Comparison of ENCODE assay signal across 9 cellular contexts in genomic region chr19:40603071-40603718, GRCh38. TPM values are rescaled to one million over a fixed set of nuclear protein-coding genes. Genes with fewer than 3 reads are reported as not detected.
DNase-seq lines count a peak whose midpoint lies in the region; FAIRE-seq and TF ChIP-seq lines count a peak whose summit lies in the region.
"Had no signal": no experiment of that assay in that cellular context is flagged by ENCODE, and none has a peak within 500 bp of the region (broad histone marks: within the 10 kb centered on the region; RNA-seq: fewer than 3 reads in every experiment).

No MANE protein-coding gene starts in this region.

- no peaks in the 10 kb centered on the region for H3K36me3 ChIP-seq in endothelial cell of umbilical vein (ENCODE audit: control insufficient read depth in 2 of 2, extremely low read depth in 1 of 2, insufficient read depth in 2 of 2, low read length in 2 of 2)

- H3K79me2 ChIP-seq in endothelial cell of umbilical vein (ENCODE audit: control insufficient read depth, insufficient read depth, low read length), result no peaks in the 10 kb centered on the region

- H3K4me1 ChIP-seq in endothelial cell of umbilical vein (ENCODE audit: control insufficient read depth, extremely low read depth, insufficient read depth, low read length), result peaks cover 47% of the 10 kb centered on the region

- H3K27me3 ChIP-seq in endothelial cell of umbilical vein (ENCODE audit: control insufficient read depth in 2 of 2, insufficient read depth in 2 of 2, low read length in 2 of 2), result peaks cover 4 to 6% of the 10 kb centered on the region in 2 experiments

- TF ChIP-seq CTCF in endothelial cell of umbilical vein (IDR thresholded peaks at IDR 0.05; ENCODE audit: extremely low read depth in 1 of 2, insufficient read depth in 1 of 2, low read depth in 1 of 2, low read length in 2 of 2) (no peak), osteocyte (IDR thresholded peaks at IDR 0.05) (peak; percentile 6)

- no peaks in the 10 kb centered on the region for H3K36me3 Mint-ChIP-seq in osteocyte (ENCODE audit: unreplicated experiment)

- DNase-seq in DMS 273 (lab: John Stamatoyannopoulos, UW; ENCODE audit: unreplicated experiment) (peak; percentile 66), DMS 273 treated with DMSO at 0.1 percent for 48 hours (lab: John Stamatoyannopoulos, UW) (no peak), OCI-M1 (lab: John Stamatoyannopoulos, UW) (peak; percentile 96), endothelial cell of umbilical vein (ENCODE audit: low read depth, low spot score) (peak; percentile 37), osteocyte (ENCODE audit: extremely low spot score, unreplicated experiment) (no peak), DMS114 treated with DMSO at 0.1 percent for 48 hours (lab: John Stamatoyannopoulos, UW; ENCODE audit: unreplicated experiment) (no peak), NCI-H774 (lab: John Stamatoyannopoulos, UW) (no peak), urothelium cell line (ENCODE audit: low spot score) (no peak)

- H3K27ac Mint-ChIP-seq in osteocyte (ENCODE audit: unreplicated experiment), result peak overlapping the region; percentile 90

- peaks cover 59% of the 10 kb centered on the region for H3K4me1 Mint-ChIP-seq in osteocyte (ENCODE audit: unreplicated experiment)

- no peak overlapping the region for H3K27ac ChIP-seq in endothelial cell of umbilical vein (ENCODE audit: insufficient read depth, low read depth, low read length)

- POLR2A ChIA-PET in endothelial cell of umbilical vein (lab: Charles Lee), result interaction anchor here (0.8 to 1.4 kb wide), 6 partner anchors 12 to 255 kb away, joined by 3 to 5 read pairs (median 4); partner anchors contain the start of genes C19orf47, PLD3, RAB4B and SERTAD1

- H3K27me3 Mint-ChIP-seq in osteocyte (ENCODE audit: unreplicated experiment), result peaks cover 11% of the 10 kb centered on the region

- H3K9me3 Mint-ChIP-seq in osteocyte (ENCODE audit: unreplicated experiment), result no peaks in the 10 kb centered on the region

- CTCF ChIA-PET in endothelial cell of umbilical vein (lab: Charles Lee), result interaction anchor here (0.6 to 11.0 kb wide), 27 partner anchors 10 to 302 kb away, joined by 3 to 126 read pairs (median 6); partner anchors contain the start of gene BLVRB

- H2AFZ ChIP-seq in endothelial cell of umbilical vein (ENCODE audit: low read depth, low read length), result peak overlapping the region; percentile 16

- peak overlapping the region; percentile 77 for H3K4me3 Mint-ChIP-seq in osteocyte (ENCODE audit: unreplicated experiment)

- no peaks in the 10 kb centered on the region for H3K9me3 ChIP-seq in endothelial cell of umbilical vein (replicated peaks; ENCODE audit: control insufficient read depth, insufficient read depth, low read length)

- intact Hi-C loops in endothelial cell of umbilical vein (cut with micrococcal nuclease), result no loop called here

- FAIRE-seq in endothelial cell of umbilical vein (lab: Jason Lieb, UNC) (no peak), urothelium cell line (lab: Jason Lieb, UNC) (no peak)
- FAIRE-seq: A204.1 had no signal

- no peaks in the 10 kb centered on the region for H3K9me1 ChIP-seq in endothelial cell of umbilical vein (replicated peaks; ENCODE audit: control insufficient read depth, extremely low read depth, insufficient read depth, low read length)

- peak overlapping the region; percentile 15 for H3K4me2 ChIP-seq in endothelial cell of umbilical vein (ENCODE audit: insufficient read depth, low read length)

- peak overlapping the region in 2 of 3 experiments; percentile 12 to 45 for H3K4me3 ChIP-seq in endothelial cell of umbilical vein (replicated peaks in 1 of 3; ENCODE audit: insufficient read depth in 1 of 3, low read depth in 1 of 3, low read length in 3 of 3)

- dilution Hi-C loops in endothelial cell of umbilical vein (cut with MboI; ENCODE audit: extremely low pct_ligation_motif_present, low sequenced_read_pairs), result no loop called here

- peak overlapping the region; percentile 14 for H3K9ac ChIP-seq in endothelial cell of umbilical vein (replicated peaks; ENCODE audit: extremely low read depth, insufficient read depth, low read length)

- no peak for TF ChIP-seq POLR2A in endothelial cell of umbilical vein (IDR thresholded peaks at IDR 0.05; ENCODE audit: low read depth, low read length)

- no TSS peak for BruUV-seq in endothelial cell of umbilical vein (replicated peaks; lab: Mats Ljungman, UMichigan)

- H4K20me1 ChIP-seq in endothelial cell of umbilical vein (replicated peaks; ENCODE audit: control insufficient read depth, extremely low read depth, insufficient read depth, low read length), result no peaks in the 10 kb centered on the region

TF ChIP-seq in endothelial cell of umbilical vein, 7 proteins besides CTCF, POLR2A, EP300 and RAD21:
- TF ChIP-seq JUN (IDR thresholded peaks at IDR 0.05; ENCODE audit: borderline replicate concordance, insufficient read depth, insufficient read length, low read depth), result no peak
- TF ChIP-seq MYC (IDR thresholded peaks at IDR 0.05; ENCODE audit: low read depth, low read length), result no peak
- TF ChIP-seq GATA2 (IDR thresholded peaks at IDR 0.05; ENCODE audit: insufficient read depth, insufficient read length, low read depth, low read length), result no peak
TF ChIP-seq in endothelial cell of umbilical vein: peak in this region for 0.

RNA-seq across cellular contexts. Expression of gene LTBP4, which starts 2.0 kb away (rescaled TPM):
- total RNA-seq in endothelial cell of umbilical vein (38.0 and 67.4 TPM in 2 replicates), osteocyte (85.9 and 93.6 TPM in 2 replicates)
- 25.9 and 31.4 TPM in 2 replicates for polyA plus RNA-seq in endothelial cell of umbilical vein
- 17.5 and 20.4 TPM in 2 replicates for polyA plus RNA-seq in endothelial cell of umbilical vein (2011; cell fraction: cytosol; rRNA removed)
- 93.6 and 95.8 TPM in 2 replicates for polyA plus RNA-seq in endothelial cell of umbilical vein (2011; cell fraction: nucleus; rRNA removed)
- 72.8 and 137 TPM in 2 replicates for polyA plus RNA-seq in endothelial cell of umbilical vein (2012)
- polyA minus RNA-seq in endothelial cell of umbilical vein, result 18.8 and 20.0 TPM in 2 replicates
- polyA minus RNA-seq in endothelial cell of umbilical vein (2011; cell fraction: cytosol; rRNA and poly(A)+ RNA removed), result 34.3 TPM
- 17.3 and 24.0 TPM in 2 replicates for polyA minus RNA-seq in endothelial cell of umbilical vein (2011; cell fraction: nucleus; rRNA and poly(A)+ RNA removed)

RNA-seq across cellular contexts. Expression of gene SHKBP1, which starts 26.5 kb away (rescaled TPM):
- total RNA-seq in endothelial cell of umbilical vein (100 and 106 TPM in 2 replicates), osteocyte (53.3 and 53.8 TPM in 2 replicates)
- polyA plus RNA-seq in endothelial cell of umbilical vein, result 113 and 171 TPM in 2 replicates
- polyA plus RNA-seq in endothelial cell of umbilical vein (2011; cell fraction: cytosol; rRNA removed), result 67.5 and 75.3 TPM in 2 replicates
- 115 and 165 TPM in 2 replicates for polyA plus RNA-seq in endothelial cell of umbilical vein (2011; cell fraction: nucleus; rRNA removed)
- 90.1 and 118 TPM in 2 replicates for polyA plus RNA-seq in endothelial cell of umbilical vein (2012)
- 56.6 and 78.9 TPM in 2 replicates for polyA minus RNA-seq in endothelial cell of umbilical vein
- 72.2 TPM for polyA minus RNA-seq in endothelial cell of umbilical vein (2011; cell fraction: cytosol; rRNA and poly(A)+ RNA removed)
- 28.8 and 52.6 TPM in 2 replicates for polyA minus RNA-seq in endothelial cell of umbilical vein (2011; cell fraction: nucleus; rRNA and poly(A)+ RNA removed)

Comparison
In these comparisons a context has a peak if more than half of its experiments do, and no peak if none do; other contexts are left out.
1. DNase-seq: peak in DMS 273 (single experiment), OCI-M1 (single experiment) and endothelial cell of umbilical vein (single experiment); none in DMS 273 treated with DMSO at 0.1 percent for 48 hours (single experiment), osteocyte (single experiment), DMS114 treated with DMSO at 0.1 percent for 48 hours (single experiment), NCI-H774 (single experiment) and urothelium cell line (single experiment).